In the genomic region with DNA sequence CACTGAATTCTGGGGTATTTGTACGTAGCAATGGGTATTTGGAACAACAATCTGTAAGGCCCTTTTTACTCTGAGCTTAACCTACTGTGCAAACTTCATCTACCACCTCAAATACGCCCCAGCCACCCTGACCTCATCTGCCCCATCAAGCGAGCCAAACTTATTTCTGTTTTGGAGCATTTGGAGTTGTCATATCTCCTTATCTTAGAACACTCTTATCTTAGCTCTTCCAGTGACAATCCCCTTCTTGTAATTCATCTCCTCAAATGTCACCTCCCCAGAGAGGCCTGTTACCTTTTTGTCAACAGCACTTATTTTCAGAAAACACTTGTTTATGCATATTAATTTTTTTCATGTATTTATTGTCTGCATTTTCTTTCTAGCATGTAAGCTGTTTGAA, we compare ENCODE assay signal across 9 cellular contexts. TPM values are rescaled to one million over a fixed set of nuclear protein-coding genes. Genes with fewer than 3 reads are reported as not detected.
"Had no signal": no experiment of that assay in that cellular context is flagged by ENCODE, and none has a peak within 500 bp of the region (broad histone marks: within the 10 kb centered on the region; RNA-seq: fewer than 3 reads in every experiment).

No MANE protein-coding gene starts in this region.

- ATAC-seq: GM12878 had no signal

- FAIRE-seq: G401.6, GM12878, GM12891, GM12892, GM18507, GM19239 had no signal

- DNase-seq: GDM1, GF-D8 had no signal

- H3K4me3 ChIP-seq: GM12878 had no signal

RNA-seq across cellular contexts. Expression of a gene that starts 42.8 kb away (rescaled TPM):
- total RNA-seq: G401 had no signal

RNA-seq across cellular contexts. Expression of a gene that starts 52.8 kb away (rescaled TPM):
- total RNA-seq: G401 had no signal
